Comparison of ENCODE assay signal across 2 cellular contexts in the genomic region with DNA sequence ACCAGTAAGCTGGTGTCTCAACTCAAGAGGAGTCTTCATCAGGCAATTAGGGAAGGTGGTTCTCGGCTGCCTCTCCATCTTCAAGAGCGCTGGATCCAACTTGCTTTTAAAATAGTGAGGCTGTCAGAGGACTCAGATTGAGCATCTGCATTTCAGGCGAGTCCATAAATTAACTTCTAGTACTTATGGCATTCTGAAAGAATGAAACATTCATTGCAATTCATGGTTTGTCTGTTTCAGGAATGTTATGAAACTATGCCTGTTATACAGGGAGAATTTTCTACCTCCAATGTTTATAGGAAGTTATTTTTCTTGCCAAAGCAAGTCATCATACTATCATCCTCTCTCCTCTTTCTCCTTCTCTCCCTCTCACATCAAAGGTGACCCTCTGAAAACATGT.
TF ChIP-seq lines count a peak whose summit lies in the region.

No MANE protein-coding gene starts in this region.

TF ChIP-seq in GM23338, 12 proteins besides CTCF, POLR2A, EP300 and RAD21 (continues in another document):
- TF ChIP-seq, protein P1, sequence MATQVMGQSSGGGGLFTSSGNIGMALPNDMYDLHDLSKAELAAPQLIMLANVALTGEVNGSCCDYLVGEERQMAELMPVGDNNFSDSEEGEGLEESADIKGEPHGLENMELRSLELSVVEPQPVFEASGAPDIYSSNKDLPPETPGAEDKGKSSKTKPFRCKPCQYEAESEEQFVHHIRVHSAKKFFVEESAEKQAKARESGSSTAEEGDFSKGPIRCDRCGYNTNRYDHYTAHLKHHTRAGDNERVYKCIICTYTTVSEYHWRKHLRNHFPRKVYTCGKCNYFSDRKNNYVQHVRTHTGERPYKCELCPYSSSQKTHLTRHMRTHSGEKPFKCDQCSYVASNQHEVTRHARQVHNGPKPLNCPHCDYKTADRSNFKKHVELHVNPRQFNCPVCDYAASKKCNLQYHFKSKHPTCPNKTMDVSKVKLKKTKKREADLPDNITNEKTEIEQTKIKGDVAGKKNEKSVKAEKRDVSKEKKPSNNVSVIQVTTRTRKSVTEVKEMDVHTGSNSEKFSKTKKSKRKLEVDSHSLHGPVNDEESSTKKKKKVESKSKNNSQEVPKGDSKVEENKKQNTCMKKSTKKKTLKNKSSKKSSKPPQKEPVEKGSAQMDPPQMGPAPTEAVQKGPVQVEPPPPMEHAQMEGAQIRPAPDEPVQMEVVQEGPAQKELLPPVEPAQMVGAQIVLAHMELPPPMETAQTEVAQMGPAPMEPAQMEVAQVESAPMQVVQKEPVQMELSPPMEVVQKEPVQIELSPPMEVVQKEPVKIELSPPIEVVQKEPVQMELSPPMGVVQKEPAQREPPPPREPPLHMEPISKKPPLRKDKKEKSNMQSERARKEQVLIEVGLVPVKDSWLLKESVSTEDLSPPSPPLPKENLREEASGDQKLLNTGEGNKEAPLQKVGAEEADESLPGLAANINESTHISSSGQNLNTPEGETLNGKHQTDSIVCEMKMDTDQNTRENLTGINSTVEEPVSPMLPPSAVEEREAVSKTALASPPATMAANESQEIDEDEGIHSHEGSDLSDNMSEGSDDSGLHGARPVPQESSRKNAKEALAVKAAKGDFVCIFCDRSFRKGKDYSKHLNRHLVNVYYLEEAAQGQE (IDR thresholded peaks at IDR 0.05; ENCODE audit: unreplicated experiment): no peak
- TF ChIP-seq, protein P2, sequence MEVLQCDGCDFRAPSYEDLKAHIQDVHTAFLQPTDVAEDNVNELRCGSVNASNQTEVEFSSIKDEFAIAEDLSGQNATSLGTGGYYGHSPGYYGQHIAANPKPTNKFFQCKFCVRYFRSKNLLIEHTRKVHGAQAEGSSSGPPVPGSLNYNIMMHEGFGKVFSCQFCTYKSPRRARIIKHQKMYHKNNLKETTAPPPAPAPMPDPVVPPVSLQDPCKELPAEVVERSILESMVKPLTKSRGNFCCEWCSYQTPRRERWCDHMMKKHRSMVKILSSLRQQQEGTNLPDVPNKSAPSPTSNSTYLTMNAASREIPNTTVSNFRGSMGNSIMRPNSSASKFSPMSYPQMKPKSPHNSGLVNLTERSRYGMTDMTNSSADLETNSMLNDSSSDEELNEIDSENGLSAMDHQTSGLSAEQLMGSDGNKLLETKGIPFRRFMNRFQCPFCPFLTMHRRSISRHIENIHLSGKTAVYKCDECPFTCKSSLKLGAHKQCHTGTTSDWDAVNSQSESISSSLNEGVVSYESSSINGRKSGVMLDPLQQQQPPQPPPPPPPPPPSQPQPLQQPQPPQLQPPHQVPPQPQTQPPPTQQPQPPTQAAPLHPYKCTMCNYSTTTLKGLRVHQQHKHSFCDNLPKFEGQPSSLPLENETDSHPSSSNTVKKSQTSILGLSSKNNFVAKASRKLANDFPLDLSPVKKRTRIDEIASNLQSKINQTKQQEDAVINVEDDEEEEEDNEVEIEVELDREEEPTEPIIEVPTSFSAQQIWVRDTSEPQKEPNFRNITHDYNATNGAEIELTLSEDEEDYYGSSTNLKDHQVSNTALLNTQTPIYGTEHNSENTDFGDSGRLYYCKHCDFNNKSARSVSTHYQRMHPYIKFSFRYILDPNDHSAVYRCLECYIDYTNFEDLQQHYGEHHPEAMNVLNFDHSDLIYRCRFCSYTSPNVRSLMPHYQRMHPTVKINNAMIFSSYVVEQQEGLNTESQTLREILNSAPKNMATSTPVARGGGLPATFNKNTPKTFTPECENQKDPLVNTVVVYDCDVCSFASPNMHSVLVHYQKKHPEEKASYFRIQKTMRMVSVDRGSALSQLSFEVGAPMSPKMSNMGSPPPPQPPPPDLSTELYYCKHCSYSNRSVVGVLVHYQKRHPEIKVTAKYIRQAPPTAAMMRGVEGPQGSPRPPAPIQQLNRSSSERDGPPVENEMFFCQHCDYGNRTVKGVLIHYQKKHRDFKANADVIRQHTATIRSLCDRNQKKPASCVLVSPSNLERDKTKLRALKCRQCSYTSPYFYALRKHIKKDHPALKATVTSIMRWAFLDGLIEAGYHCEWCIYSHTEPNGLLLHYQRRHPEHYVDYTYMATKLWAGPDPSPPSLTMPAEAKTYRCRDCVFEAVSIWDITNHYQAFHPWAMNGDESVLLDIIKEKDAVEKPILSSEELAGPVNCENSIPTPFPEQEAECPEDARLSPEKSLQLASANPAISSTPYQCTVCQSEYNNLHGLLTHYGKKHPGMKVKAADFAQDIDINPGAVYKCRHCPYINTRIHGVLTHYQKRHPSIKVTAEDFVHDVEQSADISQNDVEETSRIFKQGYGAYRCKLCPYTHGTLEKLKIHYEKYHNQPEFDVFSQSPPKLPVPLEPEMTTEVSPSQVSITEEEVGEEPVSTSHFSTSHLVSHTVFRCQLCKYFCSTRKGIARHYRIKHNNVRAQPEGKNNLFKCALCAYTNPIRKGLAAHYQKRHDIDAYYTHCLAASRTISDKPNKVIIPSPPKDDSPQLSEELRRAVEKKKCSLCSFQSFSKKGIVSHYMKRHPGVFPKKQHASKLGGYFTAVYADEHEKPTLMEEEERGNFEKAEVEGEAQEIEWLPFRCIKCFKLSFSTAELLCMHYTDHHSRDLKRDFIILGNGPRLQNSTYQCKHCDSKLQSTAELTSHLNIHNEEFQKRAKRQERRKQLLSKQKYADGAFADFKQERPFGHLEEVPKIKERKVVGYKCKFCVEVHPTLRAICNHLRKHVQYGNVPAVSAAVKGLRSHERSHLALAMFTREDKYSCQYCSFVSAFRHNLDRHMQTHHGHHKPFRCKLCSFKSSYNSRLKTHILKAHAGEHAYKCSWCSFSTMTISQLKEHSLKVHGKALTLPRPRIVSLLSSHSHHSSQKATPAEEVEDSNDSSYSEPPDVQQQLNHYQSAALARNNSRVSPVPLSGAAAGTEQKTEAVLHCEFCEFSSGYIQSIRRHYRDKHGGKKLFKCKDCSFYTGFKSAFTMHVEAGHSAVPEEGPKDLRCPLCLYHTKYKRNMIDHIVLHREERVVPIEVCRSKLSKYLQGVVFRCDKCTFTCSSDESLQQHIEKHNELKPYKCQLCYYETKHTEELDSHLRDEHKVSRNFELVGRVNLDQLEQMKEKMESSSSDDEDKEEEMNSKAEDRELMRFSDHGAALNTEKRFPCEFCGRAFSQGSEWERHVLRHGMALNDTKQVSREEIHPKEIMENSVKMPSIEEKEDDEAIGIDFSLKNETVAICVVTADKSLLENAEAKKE (CRISPR knock-in tag; IDR thresholded peaks at IDR 0.05): no peak
- TF ChIP-seq ZNF114 (CRISPR knock-in tag; IDR thresholded peaks at IDR 0.05): no peak
- TF ChIP-seq EZH2 (IDR thresholded peaks at IDR 0.05; ENCODE audit: low read depth, unreplicated experiment): no peak
- TF ChIP-seq STAT1 (IDR thresholded peaks at IDR 0.05; ENCODE audit: unreplicated experiment): no peak
- TF ChIP-seq NANOG (IDR thresholded peaks at IDR 0.05; ENCODE audit: borderline replicate concordance): no peak
- no peak for TF ChIP-seq CREB1 (CRISPR knock-in tag; IDR thresholded peaks at IDR 0.05; ENCODE audit: low read depth)
- TF ChIP-seq ZNF331 (CRISPR knock-in tag; IDR thresholded peaks at IDR 0.05; ENCODE audit: low read depth): no peak
- TF ChIP-seq EZH2phosphoT487 (IDR thresholded peaks at IDR 0.05; ENCODE audit: unreplicated experiment): no peak
- TF ChIP-seq JUNB (IDR thresholded peaks at IDR 0.05; ENCODE audit: unreplicated experiment): no peak

TF ChIP-seq in SK-N-SH, 30 proteins besides CTCF, POLR2A, EP300 and RAD21:
- no peak for TF ChIP-seq GATA2 (CRISPR knock-in tag; IDR thresholded peaks at IDR 0.05)
- no peak for TF ChIP-seq RFX5 (IDR thresholded peaks at IDR 0.05; ENCODE audit: low read length)
- TF ChIP-seq FOXJ3 (CRISPR knock-in tag; IDR thresholded peaks at IDR 0.05): no peak
- no peak for TF ChIP-seq GABPA (IDR thresholded peaks at IDR 0.05; ENCODE audit: low read depth)
- TF ChIP-seq JUND (IDR thresholded peaks at IDR 0.05): peak; percentile 31; the same call in 1 of the 2 replicates
- no peak for TF ChIP-seq TAF1 (IDR thresholded peaks at IDR 0.05; ENCODE audit: borderline replicate concordance, low read depth, low read length)
- TF ChIP-seq, protein P3, sequence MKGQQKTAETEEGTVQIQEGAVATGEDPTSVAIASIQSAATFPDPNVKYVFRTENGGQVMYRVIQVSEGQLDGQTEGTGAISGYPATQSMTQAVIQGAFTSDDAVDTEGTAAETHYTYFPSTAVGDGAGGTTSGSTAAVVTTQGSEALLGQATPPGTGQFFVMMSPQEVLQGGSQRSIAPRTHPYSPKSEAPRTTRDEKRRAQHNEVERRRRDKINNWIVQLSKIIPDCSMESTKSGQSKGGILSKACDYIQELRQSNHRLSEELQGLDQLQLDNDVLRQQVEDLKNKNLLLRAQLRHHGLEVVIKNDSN (IDR thresholded peaks at IDR 0.05; ENCODE audit: borderline replicate concordance, low read depth): no peak
- no peak for TF ChIP-seq NRF1 (IDR thresholded peaks at IDR 0.05; ENCODE audit: low read depth, low read length)
- TF ChIP-seq, protein P4, sequence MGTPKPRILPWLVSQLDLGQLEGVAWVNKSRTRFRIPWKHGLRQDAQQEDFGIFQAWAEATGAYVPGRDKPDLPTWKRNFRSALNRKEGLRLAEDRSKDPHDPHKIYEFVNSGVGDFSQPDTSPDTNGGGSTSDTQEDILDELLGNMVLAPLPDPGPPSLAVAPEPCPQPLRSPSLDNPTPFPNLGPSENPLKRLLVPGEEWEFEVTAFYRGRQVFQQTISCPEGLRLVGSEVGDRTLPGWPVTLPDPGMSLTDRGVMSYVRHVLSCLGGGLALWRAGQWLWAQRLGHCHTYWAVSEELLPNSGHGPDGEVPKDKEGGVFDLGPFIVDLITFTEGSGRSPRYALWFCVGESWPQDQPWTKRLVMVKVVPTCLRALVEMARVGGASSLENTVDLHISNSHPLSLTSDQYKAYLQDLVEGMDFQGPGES (IDR thresholded peaks at IDR 0.05; ENCODE audit: low read depth, low read length): no peak
- TF ChIP-seq MEF2A (IDR thresholded peaks at IDR 0.05; ENCODE audit: borderline replicate concordance, low read depth): no peak
- TF ChIP-seq, protein P1 (IDR thresholded peaks at IDR 0.05; ENCODE audit: low read depth, low read length): no peak
- TF ChIP-seq RCOR1 (IDR thresholded peaks at IDR 0.05; ENCODE audit: low read length): no peak
- TF ChIP-seq TCF12 (IDR thresholded peaks at IDR 0.05): peak; percentile 45; the same call in 1 of the 2 replicates
- TF ChIP-seq NFIC (IDR thresholded peaks at IDR 0.05; ENCODE audit: borderline replicate concordance): peak; percentile 24; the same call in 1 of the 2 replicates
- TF ChIP-seq, protein P5, sequence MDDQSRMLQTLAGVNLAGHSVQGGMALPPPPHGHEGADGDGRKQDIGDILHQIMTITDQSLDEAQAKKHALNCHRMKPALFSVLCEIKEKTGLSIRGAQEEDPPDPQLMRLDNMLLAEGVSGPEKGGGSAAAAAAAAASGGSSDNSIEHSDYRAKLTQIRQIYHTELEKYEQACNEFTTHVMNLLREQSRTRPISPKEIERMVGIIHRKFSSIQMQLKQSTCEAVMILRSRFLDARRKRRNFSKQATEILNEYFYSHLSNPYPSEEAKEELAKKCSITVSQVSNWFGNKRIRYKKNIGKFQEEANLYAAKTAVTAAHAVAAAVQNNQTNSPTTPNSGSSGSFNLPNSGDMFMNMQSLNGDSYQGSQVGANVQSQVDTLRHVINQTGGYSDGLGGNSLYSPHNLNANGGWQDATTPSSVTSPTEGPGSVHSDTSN (IDR thresholded peaks at IDR 0.05): peak; percentile 66
- TF ChIP-seq TEAD4 (IDR thresholded peaks at IDR 0.05; ENCODE audit: borderline replicate concordance, insufficient read depth): 0 out of 2 replicates have a peak, but pooled peaks have one; percentile 16
- TF ChIP-seq, protein P6, sequence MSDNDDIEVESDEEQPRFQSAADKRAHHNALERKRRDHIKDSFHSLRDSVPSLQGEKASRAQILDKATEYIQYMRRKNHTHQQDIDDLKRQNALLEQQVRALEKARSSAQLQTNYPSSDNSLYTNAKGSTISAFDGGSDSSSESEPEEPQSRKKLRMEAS (IDR thresholded peaks at IDR 0.05; ENCODE audit: low read depth): no peak
- no peak for TF ChIP-seq MXI1 (IDR thresholded peaks at IDR 0.05; ENCODE audit: low read depth, low read length)
- no peak for TF ChIP-seq EZH2phosphoT487 (IDR thresholded peaks at IDR 0.05; ENCODE audit: borderline replicate concordance, low read depth)
